Comparison of ENCODE assay signal across 32 cellular contexts in genomic region chr1:180283098-180283497, GRCh38. TPM values are rescaled to one million over a fixed set of nuclear protein-coding genes. Genes with fewer than 3 reads are reported as not detected.
"Had no signal": no experiment of that assay in that cellular context is flagged by ENCODE, and none has a peak within 500 bp of the region (broad histone marks: within the 10 kb centered on the region; RNA-seq: fewer than 3 reads in every experiment).

No MANE protein-coding gene starts in this region.

- H3K4me1 ChIP-seq: parathyroid adenoma, psoas muscle, sigmoid colon, suprapubic skin, tibial artery, upper lobe of right lung, uterus had no signal

- H3K4me3 ChIP-seq: neural progenitor cell, ovary, psoas muscle, right lobe of liver, sigmoid colon, suprapubic skin, testis, tibial artery, transverse colon, upper lobe of right lung, uterus had no signal

- DNase-seq: natural killer cell; occipital lobe; ovary; posterior cingulate gyrus; psoas muscle; right cardiac atrium; right lobe of liver; sigmoid colon; small intestine; stimulated activated CD4-positive, alpha-beta T cell treated with anti-CD3 and anti-CD28 coated beads, Interleukin-15, amount 100 ng/mL, for 24 hours; stimulated activated CD4-positive, alpha-beta T cell treated with anti-CD3 and anti-CD28 coated beads, Interleukin-2, amount 100 ng/mL, for 24 hours; stimulated activated CD4-positive, alpha-beta T cell treated with anti-CD3 and anti-CD28 coated beads, Interleukin-2, amount 100 ng/mL, for 48 hours; stimulated activated CD4-positive, alpha-beta T cell treated with anti-CD3 and anti-CD28 coated beads, Interleukin-4, amount 100 ng/mL, for 24 hours; stimulated activated naive CD4-positive, alpha-beta T cell; stimulated activated naive CD8-positive, alpha-beta T cell treated with anti-CD3 and anti-CD28 coated beads, Interleukin-15, amount 100 ng/mL, for 72 hours; stimulated activated naive CD8-positive, alpha-beta T cell treated with anti-CD3 and anti-CD28 coated beads, Interleukin-15, Interleukin-2, amounts not matched to agents 100 U/mL and 50 U/mL, for 24 hours; substantia nigra; testis; tibial artery; transverse colon; upper lobe of right lung; uterus had no signal

- FAIRE-seq: small intestine had no signal

- H3K4me1 Mint-ChIP-seq: natural killer cell; stimulated activated effector memory CD8-positive, alpha-beta T cell treated with anti-CD3 and anti-CD28 coated beads, Interleukin-12 subunit alpha, Interleukin-12 subunit beta, amount 100 ng/mL, for 72 hours; stimulated activated naive CD8-positive, alpha-beta T cell treated with anti-CD3 and anti-CD28 coated beads, Interleukin-15, amount 100 ng/mL, for 72 hours had no signal

- ATAC-seq: natural killer cell; psoas muscle; right cardiac atrium; right lobe of liver; stimulated activated effector memory CD8-positive, alpha-beta T cell treated with anti-CD3 and anti-CD28 coated beads, Interleukin-12 subunit alpha, Interleukin-12 subunit beta, amount 100 ng/mL, for 72 hours; stimulated activated naive CD8-positive, alpha-beta T cell treated with anti-CD3 and anti-CD28 coated beads, Interleukin-15, amount 100 ng/mL, for 72 hours; stimulated activated naive CD8-positive, alpha-beta T cell treated with anti-CD3 and anti-CD28 coated beads, Interleukin-15, Interleukin-2, amounts not matched to agents 100 U/mL and 50 U/mL, for 24 hours; upper lobe of right lung had no signal

- H3K36me3 Mint-ChIP-seq: natural killer cell had no signal

- H3K27ac ChIP-seq: neural progenitor cell, ovary, parathyroid adenoma, psoas muscle, right lobe of liver, sigmoid colon, suprapubic skin, testis, tibial artery, transverse colon, upper lobe of right lung, uterus had no signal

- H3K27ac Mint-ChIP-seq: natural killer cell; neural progenitor cell; progenitor cell of endocrine pancreas; stimulated activated effector memory CD8-positive, alpha-beta T cell treated with anti-CD3 and anti-CD28 coated beads, Interleukin-12 subunit alpha, Interleukin-12 subunit beta, amount 100 ng/mL, for 72 hours; type B pancreatic cell had no signal

- H3K36me3 ChIP-seq: neural progenitor cell, ovary, right lobe of liver, upper lobe of right lung, uterus had no signal

- H3K9me3 Mint-ChIP-seq: natural killer cell; nephron; neural progenitor cell; stimulated activated effector memory CD8-positive, alpha-beta T cell treated with anti-CD3 and anti-CD28 coated beads, Interleukin-12 subunit alpha, Interleukin-12 subunit beta, amount 100 ng/mL, for 72 hours; stimulated activated naive CD8-positive, alpha-beta T cell treated with anti-CD3 and anti-CD28 coated beads, Interleukin-15, amount 100 ng/mL, for 72 hours; type B pancreatic cell had no signal

- H3K9me3 ChIP-seq: ovary, psoas muscle, right lobe of liver, sigmoid colon, suprapubic skin, testis, tibial artery, transverse colon, upper lobe of right lung, uterus had no signal

- H3K27me3 Mint-ChIP-seq: progenitor cell of endocrine pancreas; stimulated activated naive CD8-positive, alpha-beta T cell treated with anti-CD3 and anti-CD28 coated beads, Interleukin-15, amount 100 ng/mL, for 72 hours; type B pancreatic cell had no signal

- H3K4me3 Mint-ChIP-seq: natural killer cell; nephron; neural progenitor cell; stimulated activated effector memory CD8-positive, alpha-beta T cell treated with anti-CD3 and anti-CD28 coated beads, Interleukin-12 subunit alpha, Interleukin-12 subunit beta, amount 100 ng/mL, for 72 hours; stimulated activated naive CD8-positive, alpha-beta T cell treated with anti-CD3 and anti-CD28 coated beads, Interleukin-15, amount 100 ng/mL, for 72 hours; type B pancreatic cell had no signal

RNA-seq across cellular contexts. Expression of gene LHX4, which starts 53.0 kb away (rescaled TPM):
- total RNA-seq: osteoblast, ovary, psoas muscle, right cardiac atrium, right lobe of liver, sigmoid colon, skeletal muscle tissue, upper lobe of right lung, urinary bladder, uterus had no signal
